ENCODE assay signal across 1 cellular context in genomic region chr12:1811281-1811947, GRCh38.
TF ChIP-seq lines count a peak whose summit lies in the region.

No MANE protein-coding gene starts in this region.

TF ChIP-seq in HepG2, 621 proteins besides CTCF, POLR2A, EP300 and RAD21 (continued from another document and continues in another):
- TF ChIP-seq ZNF407 (CRISPR knock-in tag; IDR thresholded peaks at IDR 0.05; ENCODE audit: not compliant biosample characterization) = no peak
- TF ChIP-seq HNF1B (CRISPR knock-in tag; IDR thresholded peaks at IDR 0.05) = 0 out of 2 replicates have a peak, but pooled peaks have one; percentile 43
- no peak for TF ChIP-seq HNRNPK (IDR thresholded peaks at IDR 0.05; ENCODE audit: low read depth, low read length, poor library complexity, severe bottlenecking)
- TF ChIP-seq ZNF784 (CRISPR knock-in tag; IDR thresholded peaks at IDR 0.05; ENCODE audit: borderline replicate concordance) = no peak
- peak; percentile 36; the same call in 1 of the 2 replicates for TF ChIP-seq GABPA (IDR thresholded peaks at IDR 0.05; ENCODE audit: low read depth, low read length)
- peak; percentile 80 for TF ChIP-seq GABPA (CRISPR knock-in tag; IDR thresholded peaks at IDR 0.05; ENCODE audit: low read depth)
- TF ChIP-seq ARNTL (CRISPR knock-in tag; IDR thresholded peaks at IDR 0.05) = no peak
- TF ChIP-seq HIC2 (CRISPR knock-in tag; IDR thresholded peaks at IDR 0.05; ENCODE audit: low read depth) = peak; percentile 88
- no peak for TF ChIP-seq TRIM24 (CRISPR knock-in tag; IDR thresholded peaks at IDR 0.05)
- no peak for TF ChIP-seq SRSF4 (IDR thresholded peaks at IDR 0.05; ENCODE audit: low read depth, low read length, poor library complexity, severe bottlenecking)
- peak; percentile 75 for TF ChIP-seq AGO2 (optimal IDR thresholded peaks at IDR 0.05; ENCODE audit: low read depth, low read length)
- no peak for TF ChIP-seq RFXAP (CRISPR knock-in tag; IDR thresholded peaks at IDR 0.05; ENCODE audit: borderline replicate concordance)
- TF ChIP-seq HDAC2 (CRISPR knock-in tag; IDR thresholded peaks at IDR 0.05) = peak; percentile 50; the same call in 1 of the 2 replicates
- TF ChIP-seq NFAT5 (CRISPR knock-in tag; IDR thresholded peaks at IDR 0.05) = no peak
- peak; percentile 31 for TF ChIP-seq HNRNPLL (IDR thresholded peaks at IDR 0.05; ENCODE audit: low read depth, low read length, poor library complexity, severe bottlenecking)
- TF ChIP-seq RNF2 (conservative IDR thresholded peaks at IDR 0.05; ENCODE audit: low read depth) = no peak
- no peak for TF ChIP-seq NPAS2 (CRISPR knock-in tag; IDR thresholded peaks at IDR 0.05; ENCODE audit: borderline replicate concordance)
- TF ChIP-seq ZNF777 (CRISPR knock-in tag; IDR thresholded peaks at IDR 0.05) = peak; percentile 51
- no peak for TF ChIP-seq ATM (IDR thresholded peaks at IDR 0.05; ENCODE audit: borderline replicate concordance)
- 0 out of 2 replicates have a peak, but pooled peaks have one; percentile 51 for TF ChIP-seq PPARG (CRISPR knock-in tag; conservative IDR thresholded peaks at IDR 0.05)
- peak; percentile 16; the same call in 1 of the 2 replicates for TF ChIP-seq FOXA3 (CRISPR knock-in tag; IDR thresholded peaks at IDR 0.05)
- no peak for TF ChIP-seq ZFP62 (CRISPR knock-in tag; IDR thresholded peaks at IDR 0.05)
- 0 out of 2 replicates have a peak, but pooled peaks have one; percentile 9 for TF ChIP-seq SALL1 (CRISPR knock-in tag; IDR thresholded peaks at IDR 0.05)
- peak; percentile 77 for TF ChIP-seq PAXIP1 (CRISPR knock-in tag; conservative IDR thresholded peaks at IDR 0.05)
- no peak for TF ChIP-seq CSRNP1 (CRISPR knock-in tag; IDR thresholded peaks at IDR 0.05)
- TF ChIP-seq FOSL1 (CRISPR knock-in tag; IDR thresholded peaks at IDR 0.05; ENCODE audit: borderline replicate concordance) = peak; percentile 64; the same call in 1 of the 2 replicates
- peak; percentile 42 for TF ChIP-seq CBX1 (IDR thresholded peaks at IDR 0.05; ENCODE audit: low read depth)
- 0 out of 2 replicates have a peak, but pooled peaks have one; percentile 70 for TF ChIP-seq ZNF44 (CRISPR knock-in tag; IDR thresholded peaks at IDR 0.05)
- peak; percentile 79 for TF ChIP-seq ZNF768 (CRISPR knock-in tag; IDR thresholded peaks at IDR 0.05)
- peak; percentile 74; the same call in 1 of the 2 replicates for TF ChIP-seq GLI4 (CRISPR knock-in tag; IDR thresholded peaks at IDR 0.05; ENCODE audit: borderline replicate concordance)
- no peak for TF ChIP-seq E2F1 (CRISPR knock-in tag; IDR thresholded peaks at IDR 0.05)
